Comparison of ENCODE assay signal across 8 cellular contexts in genomic region chr9:69325409-69326212, GRCh38. TPM values are rescaled to one million over a fixed set of nuclear protein-coding genes. Genes with fewer than 3 reads are reported as not detected.
DNase-seq lines count a peak whose midpoint lies in the region; ATAC-seq and TF ChIP-seq lines count a peak whose summit lies in the region.

No MANE protein-coding gene starts in this region.

- no peak for TF ChIP-seq POLR2A in prostate gland (IDR thresholded peaks at IDR 0.05)

- TF ChIP-seq CTCF in cardiac muscle cell (IDR thresholded peaks at IDR 0.05; ENCODE audit: low read depth, low read length) (no peak), prostate gland (IDR thresholded peaks at IDR 0.05) (no peak)

- H3K4me1 ChIP-seq in cardiac muscle cell (ENCODE audit: low read depth) (peaks cover 34% of the 10 kb centered on the region), prostate gland (replicated peaks) (peaks cover 4% of the 10 kb centered on the region)

- H3K9me3 ChIP-seq in cardiac muscle cell (ENCODE audit: low read depth) (no peaks in the 10 kb centered on the region), prostate gland (no peaks in the 10 kb centered on the region)

- ATAC-seq in GM19397 (IDR thresholded peaks at IDR 0.05; ENCODE audit: unreplicated experiment) (peak; percentile 21), HG03342 (IDR thresholded peaks at IDR 0.05; ENCODE audit: unreplicated experiment) (no peak), HG02885 (IDR thresholded peaks at IDR 0.05; ENCODE audit: poor library complexity, unreplicated experiment) (no peak)
- ATAC-seq in effector memory CD8-positive, alpha-beta T cell (replicated peaks) = no peak

- peak overlapping the region; percentile 84 for H3K4me3 ChIP-seq in cardiac muscle cell
- peak overlapping the region; percentile 40 to 52 for H3K4me3 ChIP-seq in prostate gland

- H3K4me3 Mint-ChIP-seq in effector memory CD8-positive, alpha-beta T cell = no peak overlapping the region

- peaks cover 8% of the 10 kb centered on the region for H3K36me3 ChIP-seq in cardiac muscle cell
- no peaks in the 10 kb centered on the region for H3K36me3 ChIP-seq in prostate gland

- no peak overlapping the region for H3K27ac Mint-ChIP-seq in effector memory CD8-positive, alpha-beta T cell

- WGBS in prostate gland = 5% methylated on average over 37 of the region's 64 CpGs

- H3K27me3 Mint-ChIP-seq in effector memory CD8-positive, alpha-beta T cell = peaks cover 38 to 57% of the 10 kb centered on the region in 2 donors

- no peaks in the 10 kb centered on the region for H3K36me3 Mint-ChIP-seq in effector memory CD8-positive, alpha-beta T cell (ENCODE audit: insufficient read depth)

- H3K27ac ChIP-seq in cardiac muscle cell (peak overlapping the region; percentile 97), prostate gland (peak overlapping the region; percentile 65 to 82)

- DNase-seq in RPMI8226 (peak; percentile 47), cardiac muscle cell (ENCODE audit: low read depth in 1 of 2, low spot score in 1 of 2) (peak in 1 of 2 donors; percentile 47), prostate gland (ENCODE audit: low spot score) (peak; percentile 39), ureter (ENCODE audit: low spot score) (no peak)
- no peak for DNase-seq in effector memory CD8-positive, alpha-beta T cell

- intact Hi-C loops in prostate gland (cut with DNase I) = no loop called here

- H3K9me3 Mint-ChIP-seq in effector memory CD8-positive, alpha-beta T cell = no peaks in the 10 kb centered on the region

- peaks cover 0 to 3% of the 10 kb centered on the region in 2 donors for H3K4me1 Mint-ChIP-seq in effector memory CD8-positive, alpha-beta T cell (ENCODE audit: low read depth in 2 of 2)

- no peaks in the 10 kb centered on the region for H3K27me3 ChIP-seq in cardiac muscle cell
- no peaks in the 10 kb centered on the region for H3K27me3 ChIP-seq in prostate gland (replicated peaks; ENCODE audit: insufficient read depth)

RNA-seq across cellular contexts. Expression of gene ENTREP1, which starts 0.6 kb away (rescaled TPM):
- total RNA-seq in cardiac muscle cell (110 and 176 TPM in 2 replicates), prostate gland (10 to 100 TPM; 10.2 to 32.8 TPM), ureter (14.6 TPM)
- 180 and 189 TPM in 2 replicates for polyA plus RNA-seq in cardiac muscle cell

Comparison
In these comparisons a context has a peak if more than half of its experiments do, and no peak if none do; other contexts are left out.
1. DNase-seq: peak in RPMI8226 (single experiment) and prostate gland (single experiment); none in effector memory CD8-positive, alpha-beta T cell (0 of 3) and ureter (single experiment).